ENCODE assay signal across 1 cellular context in the genomic region with DNA sequence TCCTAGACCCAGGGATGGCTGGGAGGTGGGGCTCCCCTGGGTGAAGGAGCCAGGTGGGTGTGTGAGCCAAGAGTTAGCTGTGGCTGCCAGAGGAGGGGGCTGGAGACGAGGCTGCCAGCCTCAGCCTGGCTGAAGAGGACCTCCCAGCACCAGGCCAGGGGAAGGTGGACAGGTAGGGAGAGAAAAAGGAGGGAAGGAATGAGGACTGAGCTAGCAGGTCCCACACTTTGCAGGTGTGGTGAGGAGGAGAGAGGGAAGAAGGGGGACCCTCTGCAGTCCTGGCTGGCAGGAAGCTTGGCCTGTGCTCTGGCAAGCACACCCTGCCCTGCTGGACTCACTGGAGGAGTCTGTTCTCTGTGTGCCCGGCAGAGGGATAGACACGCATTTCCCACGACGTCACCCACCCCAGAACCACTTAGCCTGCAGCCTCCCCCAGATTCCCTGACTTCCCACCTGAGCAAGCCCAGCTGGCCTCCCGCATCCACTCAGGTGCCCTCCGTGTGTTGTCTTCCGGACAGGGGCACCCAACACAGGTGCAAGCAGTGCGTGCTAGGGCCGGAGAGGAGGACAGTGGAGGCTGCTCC.
TF ChIP-seq lines count a peak whose summit lies in the region.

No MANE protein-coding gene starts in this region.

TF ChIP-seq in SK-N-SH treated with all-trans-retinoic acid at 6 μM for 48 hours, 23 proteins besides CTCF, POLR2A, EP300 and RAD21 (continued from another document):
- TF ChIP-seq, protein P1, sequence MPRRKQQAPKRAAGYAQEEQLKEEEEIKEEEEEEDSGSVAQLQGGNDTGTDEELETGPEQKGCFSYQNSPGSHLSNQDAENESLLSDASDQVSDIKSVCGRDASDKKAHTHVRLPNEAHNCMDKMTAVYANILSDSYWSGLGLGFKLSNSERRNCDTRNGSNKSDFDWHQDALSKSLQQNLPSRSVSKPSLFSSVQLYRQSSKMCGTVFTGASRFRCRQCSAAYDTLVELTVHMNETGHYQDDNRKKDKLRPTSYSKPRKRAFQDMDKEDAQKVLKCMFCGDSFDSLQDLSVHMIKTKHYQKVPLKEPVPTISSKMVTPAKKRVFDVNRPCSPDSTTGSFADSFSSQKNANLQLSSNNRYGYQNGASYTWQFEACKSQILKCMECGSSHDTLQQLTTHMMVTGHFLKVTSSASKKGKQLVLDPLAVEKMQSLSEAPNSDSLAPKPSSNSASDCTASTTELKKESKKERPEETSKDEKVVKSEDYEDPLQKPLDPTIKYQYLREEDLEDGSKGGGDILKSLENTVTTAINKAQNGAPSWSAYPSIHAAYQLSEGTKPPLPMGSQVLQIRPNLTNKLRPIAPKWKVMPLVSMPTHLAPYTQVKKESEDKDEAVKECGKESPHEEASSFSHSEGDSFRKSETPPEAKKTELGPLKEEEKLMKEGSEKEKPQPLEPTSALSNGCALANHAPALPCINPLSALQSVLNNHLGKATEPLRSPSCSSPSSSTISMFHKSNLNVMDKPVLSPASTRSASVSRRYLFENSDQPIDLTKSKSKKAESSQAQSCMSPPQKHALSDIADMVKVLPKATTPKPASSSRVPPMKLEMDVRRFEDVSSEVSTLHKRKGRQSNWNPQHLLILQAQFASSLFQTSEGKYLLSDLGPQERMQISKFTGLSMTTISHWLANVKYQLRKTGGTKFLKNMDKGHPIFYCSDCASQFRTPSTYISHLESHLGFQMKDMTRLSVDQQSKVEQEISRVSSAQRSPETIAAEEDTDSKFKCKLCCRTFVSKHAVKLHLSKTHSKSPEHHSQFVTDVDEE (CRISPR knock-in tag; IDR thresholded peaks at IDR 0.05), result no peak
- TF ChIP-seq ZFP30 (CRISPR knock-in tag; IDR thresholded peaks at IDR 0.05) (no peak), ZFP3 (CRISPR knock-in tag; IDR thresholded peaks at IDR 0.05) (no peak), SNAI2 (CRISPR knock-in tag; IDR thresholded peaks at IDR 0.05) (no peak), ESRRG (CRISPR knock-in tag; IDR thresholded peaks at IDR 0.05) (no peak), GLIS3 (CRISPR knock-in tag; IDR thresholded peaks at IDR 0.05) (no peak), PPARA (CRISPR knock-in tag; IDR thresholded peaks at IDR 0.05; ENCODE audit: borderline replicate concordance) (no peak), OSR1 (CRISPR knock-in tag; IDR thresholded peaks at IDR 0.05) (no peak), RARB (CRISPR knock-in tag; IDR thresholded peaks at IDR 0.05) (no peak), ZNF8 (CRISPR knock-in tag; IDR thresholded peaks at IDR 0.05) (no peak)
- TF ChIP-seq, protein P2, sequence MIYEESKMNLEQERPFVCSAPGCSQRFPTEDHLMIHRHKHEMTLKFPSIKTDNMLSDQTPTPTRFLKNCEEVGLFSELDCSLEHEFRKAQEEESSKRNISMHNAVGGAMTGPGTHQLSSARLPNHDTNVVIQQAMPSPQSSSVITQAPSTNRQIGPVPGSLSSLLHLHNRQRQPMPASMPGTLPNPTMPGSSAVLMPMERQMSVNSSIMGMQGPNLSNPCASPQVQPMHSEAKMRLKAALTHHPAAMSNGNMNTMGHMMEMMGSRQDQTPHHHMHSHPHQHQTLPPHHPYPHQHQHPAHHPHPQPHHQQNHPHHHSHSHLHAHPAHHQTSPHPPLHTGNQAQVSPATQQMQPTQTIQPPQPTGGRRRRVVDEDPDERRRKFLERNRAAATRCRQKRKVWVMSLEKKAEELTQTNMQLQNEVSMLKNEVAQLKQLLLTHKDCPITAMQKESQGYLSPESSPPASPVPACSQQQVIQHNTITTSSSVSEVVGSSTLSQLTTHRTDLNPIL (CRISPR knock-in tag; IDR thresholded peaks at IDR 0.05; ENCODE audit: low read depth), result no peak
- TF ChIP-seq, protein P3, sequence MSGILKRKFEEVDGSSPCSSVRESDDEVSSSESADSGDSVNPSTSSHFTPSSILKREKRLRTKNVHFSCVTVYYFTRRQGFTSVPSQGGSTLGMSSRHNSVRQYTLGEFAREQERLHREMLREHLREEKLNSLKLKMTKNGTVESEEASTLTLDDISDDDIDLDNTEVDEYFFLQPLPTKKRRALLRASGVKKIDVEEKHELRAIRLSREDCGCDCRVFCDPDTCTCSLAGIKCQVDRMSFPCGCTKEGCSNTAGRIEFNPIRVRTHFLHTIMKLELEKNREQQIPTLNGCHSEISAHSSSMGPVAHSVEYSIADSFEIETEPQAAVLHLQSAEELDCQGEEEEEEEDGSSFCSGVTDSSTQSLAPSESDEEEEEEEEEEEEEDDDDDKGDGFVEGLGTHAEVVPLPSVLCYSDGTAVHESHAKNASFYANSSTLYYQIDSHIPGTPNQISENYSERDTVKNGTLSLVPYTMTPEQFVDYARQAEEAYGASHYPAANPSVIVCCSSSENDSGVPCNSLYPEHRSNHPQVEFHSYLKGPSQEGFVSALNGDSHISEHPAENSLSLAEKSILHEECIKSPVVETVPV (CRISPR knock-in tag; IDR thresholded peaks at IDR 0.05), result no peak
